Comparison of ENCODE assay signal across 8 cellular contexts in the genomic region with DNA sequence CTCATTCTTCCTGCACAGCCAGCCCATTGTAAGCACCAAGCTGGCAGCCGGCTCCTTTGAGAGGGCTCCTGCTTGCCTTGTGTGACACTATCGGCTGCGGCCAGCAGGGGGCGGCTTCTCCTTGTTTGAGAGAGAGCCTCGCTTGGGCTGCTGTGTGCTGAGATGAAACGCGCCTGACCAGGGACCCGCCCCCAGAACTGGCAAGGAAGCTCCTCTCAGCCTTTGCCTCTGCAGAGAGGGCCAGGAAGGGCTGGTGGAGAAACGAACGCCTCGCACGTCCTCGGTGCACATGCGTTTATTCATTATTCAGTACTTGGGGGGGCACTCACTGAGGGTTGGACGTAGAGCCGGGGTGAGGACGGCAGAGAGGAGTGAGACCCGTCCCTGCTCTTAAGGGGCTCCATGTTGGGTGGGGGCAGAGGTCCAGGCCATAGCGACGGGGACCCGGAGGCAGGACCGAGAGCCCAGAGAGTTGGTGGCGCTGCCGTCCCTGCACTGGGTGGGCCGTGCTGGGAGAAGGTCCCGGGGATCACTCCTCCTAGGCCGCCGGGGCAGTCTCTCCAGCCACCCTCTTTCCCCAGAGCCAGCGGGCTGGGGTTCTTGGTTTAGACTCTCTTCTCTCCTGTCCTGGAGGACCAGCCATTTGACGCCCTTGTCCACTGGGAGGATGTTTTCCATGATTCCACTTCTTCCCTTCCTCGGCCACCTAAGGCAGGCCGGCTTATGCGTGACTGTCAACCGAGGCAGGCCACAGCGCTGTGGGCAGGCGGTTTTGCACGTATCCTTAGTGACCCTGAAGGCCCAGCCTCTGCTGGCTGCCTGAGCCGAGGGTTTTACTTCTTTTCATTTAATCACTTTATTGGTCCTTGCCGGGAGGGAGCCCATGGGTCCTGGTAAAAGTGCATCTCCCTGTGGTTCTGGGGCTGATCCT.
DNase-seq lines count a peak whose midpoint lies in the region; ATAC-seq and TF ChIP-seq lines count a peak whose summit lies in the region.

No MANE protein-coding gene starts in this region.

- intact Hi-C loops in CD14-positive monocyte (cut with micrococcal nuclease) (loop anchor here in 1 of 2 donors (5.0 kb wide), 1 partner anchor 734 kb away; no protein-coding TSS in a partner anchor), lower leg skin (cut with DNase I; ENCODE audit: low total_unique reads) (loop anchor here (10.0 kb wide), 2 partner anchors 332 to 912 kb away; partner anchors contain the start of gene HMGB1)

- TF ChIP-seq CTCF in CD14-positive monocyte (IDR thresholded peaks at IDR 0.05) (peak; percentile 94), lower leg skin (IDR thresholded peaks at IDR 0.05) (peak in 1 of 3 donors; percentile 88)

- H3K4me3 Mint-ChIP-seq in CD14-positive monocyte = peak overlapping the region in 1 of 2 donors; percentile 35

- no peak for TF ChIP-seq POLR2A in lower leg skin (IDR thresholded peaks at IDR 0.05)

- H3K36me3 Mint-ChIP-seq in CD14-positive monocyte = no peaks in the 10 kb centered on the region

- no peaks in the 10 kb centered on the region for H3K9me3 Mint-ChIP-seq in CD14-positive monocyte

- peaks cover 0 to 2% (median 2%) of the 10 kb centered on the region in 3 donors for H3K27me3 Mint-ChIP-seq in CD14-positive monocyte (ENCODE audit: low read depth in 3 of 3)

- H3K4me3 ChIP-seq in lower leg skin (ENCODE audit: low read depth, poor library complexity, severe bottlenecking) = no peak overlapping the region

- H3K4me1 Mint-ChIP-seq in CD14-positive monocyte = peaks cover 16% of the 10 kb centered on the region

- peak overlapping the region in 1 of 7 donors; percentile 6 for H3K27ac Mint-ChIP-seq in CD14-positive monocyte

- 54 to 56% methylated on average over 39 of the region's 39 CpGs for WGBS in lower leg skin, 2 donors

- ATAC-seq in GM19328 (IDR thresholded peaks at IDR 0.05; ENCODE audit: unreplicated experiment) (peak; percentile 81), HG03469 (IDR thresholded peaks at IDR 0.05; ENCODE audit: unreplicated experiment) (peak; percentile 85)

- DNase-seq in CD14-positive monocyte (ENCODE audit: low spot score) = peak; percentile 92
- peak; percentile 97 for DNase-seq in NCI-H82 (lab: John Stamatoyannopoulos, UW)
- peak; percentile 98 for DNase-seq in activated CD4-positive, alpha-beta T cell treated with anti-CD3 and anti-CD28 coated beads, Interleukin-2, amount 50 U/mL, for 1 hour
- DNase-seq in dedifferentiated amniotic fluid mesenchymal stem cell (ENCODE audit: extremely low spot score) = peak; percentile 93
- peak; percentile 97 to 100 for DNase-seq in lower leg skin (ENCODE audit: low spot score in 2 of 2)
- DNase-seq in stimulated activated CD4-positive, alpha-beta T cell treated with anti-CD3 and anti-CD28 coated beads, TNF-alpha, amount 100 ng/mL, for 24 hours (ENCODE audit: low read depth in 3 of 3) = peak; percentile 93 to 96 (median 96)
